Comparison of ENCODE assay signal across 9 cellular contexts in the genomic region with DNA sequence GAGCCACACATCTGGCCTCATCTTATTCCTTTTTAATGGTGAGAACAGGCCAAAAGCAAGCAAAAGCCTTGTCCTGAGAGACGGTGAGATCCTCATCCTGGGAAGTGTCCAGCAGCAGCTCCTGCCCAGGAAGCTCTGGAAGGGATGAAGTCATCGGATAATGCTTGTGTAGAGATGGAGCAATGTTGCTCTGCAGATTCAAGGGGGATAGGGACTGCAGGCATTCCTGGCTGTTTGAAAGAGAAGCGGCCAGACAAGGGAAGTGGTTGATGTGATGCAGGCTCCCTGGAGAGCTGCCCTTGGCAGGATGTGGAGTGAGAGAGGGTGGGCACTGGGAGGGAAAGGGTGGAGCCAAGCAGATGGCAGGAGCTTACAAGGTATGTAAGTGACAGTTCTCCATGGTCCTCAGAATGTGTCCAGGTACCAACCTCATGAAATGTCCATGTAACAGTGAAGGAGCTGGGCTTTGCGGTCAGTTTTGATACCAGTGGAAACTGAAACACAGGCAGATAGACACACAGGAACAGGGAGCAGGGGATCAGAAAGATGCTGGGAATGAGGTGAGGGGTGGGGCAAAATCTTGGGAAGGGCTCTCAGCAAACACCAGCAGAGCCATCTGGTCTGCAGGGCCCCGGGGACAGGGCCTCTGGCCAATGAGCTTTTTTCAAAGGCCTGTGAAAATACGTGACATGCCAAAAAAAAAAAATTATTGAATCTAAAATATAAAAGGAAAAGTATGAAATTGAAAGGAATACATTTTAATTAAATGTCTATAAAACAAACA. TPM values are rescaled to one million over a fixed set of nuclear protein-coding genes. Genes with fewer than 3 reads are reported as not detected.
A peak's percentile ranks its signal among the peaks of the same experiment; 100 is the strongest.
DNase-seq lines count a peak whose midpoint lies in the region; ATAC-seq and TF ChIP-seq lines count a peak whose summit lies in the region.
"Had no signal": no experiment of that assay in that cellular context is flagged by ENCODE, and none has a peak within 500 bp of the region (broad histone marks: within the 10 kb centered on the region; RNA-seq: fewer than 3 reads in every experiment).

No MANE protein-coding gene starts in this region.

- CTCF ChIA-PET in Calu3 (lab: Charles Lee) = interaction anchor here (1.5 kb wide), 1 partner anchor 42 kb away, joined by 3 read pairs; no protein-coding TSS in a partner anchor

- peak overlapping the region; percentile 59 for H3K27ac ChIP-seq in muscle layer of colon (ENCODE audit: low read depth, low read length)

- H3K27me3 Mint-ChIP-seq in chondrocyte (ENCODE audit: low read depth) (no peaks in the 10 kb centered on the region), Calu3 (ENCODE audit: unreplicated experiment) (no peaks in the 10 kb centered on the region)

- DNase-seq in DMS 273 treated with DMSO at 0.1 percent for 48 hours (lab: John Stamatoyannopoulos, UW) = peak; percentile 29
- peak; percentile 57 for DNase-seq in NCI-H146 (lab: John Stamatoyannopoulos, UW)
- no peak for DNase-seq in chondrocyte (ENCODE audit: low spot score)
- DNase-seq in Calu3 = no peak
- DNase-seq in GM13976 (ENCODE audit: low spot score) = no peak
- DNase-seq: Karpas-422 had no signal

- TF ChIP-seq CTCF in chondrocyte (IDR thresholded peaks at IDR 0.05) = no peak
- TF ChIP-seq CTCF in Calu3 (IDR thresholded peaks at IDR 0.05; ENCODE audit: unreplicated experiment) = no peak
- no peak for TF ChIP-seq CTCF in GM13976 (IDR thresholded peaks at IDR 0.05; ENCODE audit: borderline replicate concordance, control extremely low read depth, extremely low read depth, insufficient read depth, missing control alignments)

- no peaks in the 10 kb centered on the region for H3K36me3 Mint-ChIP-seq in chondrocyte (ENCODE audit: low read depth)
- peaks cover 5% of the 10 kb centered on the region for H3K36me3 Mint-ChIP-seq in Calu3 (ENCODE audit: insufficient read depth, unreplicated experiment)

- peaks cover 39% of the 10 kb centered on the region for H3K4me1 Mint-ChIP-seq in chondrocyte (ENCODE audit: low read depth)
- peaks cover 8% of the 10 kb centered on the region for H3K4me1 Mint-ChIP-seq in Calu3 (ENCODE audit: low read depth, unreplicated experiment)

- H3K27ac Mint-ChIP-seq in chondrocyte (ENCODE audit: unreplicated experiment) = peak overlapping the region; percentile 75
- H3K27ac Mint-ChIP-seq in Calu3 (ENCODE audit: unreplicated experiment) = no peak overlapping the region

- no peaks in the 10 kb centered on the region for H3K9me3 Mint-ChIP-seq in chondrocyte (ENCODE audit: low read depth)
- no peaks in the 10 kb centered on the region for H3K9me3 Mint-ChIP-seq in Calu3 (ENCODE audit: low read depth, unreplicated experiment)

- H3K9me3 ChIP-seq in muscle layer of colon (ENCODE audit: low read length) = no peaks in the 10 kb centered on the region

- intact Hi-C loops in Calu3 (cut with micrococcal nuclease; ENCODE audit: unreplicated experiment) = loop anchor here (5.0 kb wide), 1 partner anchor 242 kb away; no protein-coding TSS in a partner anchor

- no peak overlapping the region for H3K9ac ChIP-seq in muscle layer of colon (ENCODE audit: low read length)

- BruUV-seq in Calu3 (replicated peaks; lab: Mats Ljungman, UMichigan) = no TSS peak

- H3K4me3 ChIP-seq in muscle layer of colon (ENCODE audit: low read depth in 1 of 2, low read length in 2 of 2) = no peak overlapping the region

- H3K27me3 ChIP-seq in muscle layer of colon (ENCODE audit: control insufficient read depth in 1 of 2, insufficient read depth in 2 of 2, low read length in 2 of 2) = no peaks in the 10 kb centered on the region

- in situ Hi-C loops in GM13976 (cut with MboI; ENCODE audit: low sequenced_read_pairs, unreplicated experiment) = no loop called here

- H3K36me3 ChIP-seq in muscle layer of colon (ENCODE audit: insufficient read depth, low read length) = no peaks in the 10 kb centered on the region

- no peak overlapping the region for H3K4me3 Mint-ChIP-seq in chondrocyte (ENCODE audit: unreplicated experiment)
- H3K4me3 Mint-ChIP-seq in Calu3 (ENCODE audit: low read depth, unreplicated experiment) = no peak overlapping the region

- ATAC-seq in GM18870 (IDR thresholded peaks at IDR 0.05; ENCODE audit: unreplicated experiment) = no peak
- ATAC-seq in HG03442 (IDR thresholded peaks at IDR 0.05; ENCODE audit: unreplicated experiment) = no peak

- H3K4me1 ChIP-seq in muscle layer of colon (ENCODE audit: insufficient read depth, low read length) = peaks cover 19% of the 10 kb centered on the region

RNA-seq across cellular contexts. Expression of a gene that starts 32.2 kb away (rescaled TPM):
- total RNA-seq in chondrocyte (19.4 to 22.4 TPM (median 20.7 TPM) in 3 replicates), Calu3 (2022) (16.1 and 17.3 TPM in 2 replicates)

RNA-seq across cellular contexts. Expression of a gene that starts 46.9 kb away (rescaled TPM):
- 2,291 to 2,367 TPM (median 2,332 TPM) in 3 replicates for total RNA-seq in chondrocyte
- 691 and 1,158 TPM in 2 replicates for total RNA-seq in Calu3 (2022)

Comparison
In these comparisons a context has a peak if more than half of its experiments do, and no peak if none do; other contexts are left out.
1. DNase-seq: peak in DMS 273 treated with DMSO at 0.1 percent for 48 hours (single experiment) and NCI-H146 (single experiment); none in chondrocyte (single experiment), Calu3 (single experiment) and GM13976 (single experiment).